ENCODE assay signal across 1 cellular context in genomic region chr20:2691663-2692035, GRCh38.
TF ChIP-seq lines count a peak whose summit lies in the region.

No MANE protein-coding gene starts in this region.

TF ChIP-seq in HepG2, 621 proteins besides CTCF, POLR2A, EP300 and RAD21:
- 0 out of 2 replicates have a peak, but pooled peaks have one; percentile 15 for TF ChIP-seq TRIM24 (CRISPR knock-in tag; IDR thresholded peaks at IDR 0.05)
- TF ChIP-seq, protein P1, sequence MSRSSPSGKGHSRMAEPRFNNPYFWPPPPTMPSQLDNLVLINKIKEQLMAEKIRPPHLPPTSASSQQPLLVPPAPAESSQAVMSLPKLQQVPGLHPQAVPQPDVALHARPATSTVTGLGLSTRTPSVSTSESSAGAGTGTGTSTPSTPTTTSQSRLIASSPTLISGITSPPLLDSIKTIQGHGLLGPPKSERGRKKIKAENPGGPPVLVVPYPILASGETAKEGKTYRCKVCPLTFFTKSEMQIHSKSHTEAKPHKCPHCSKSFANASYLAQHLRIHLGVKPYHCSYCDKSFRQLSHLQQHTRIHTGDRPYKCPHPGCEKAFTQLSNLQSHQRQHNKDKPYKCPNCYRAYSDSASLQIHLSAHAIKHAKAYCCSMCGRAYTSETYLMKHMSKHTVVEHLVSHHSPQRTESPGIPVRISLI (CRISPR knock-in tag; IDR thresholded peaks at IDR 0.05; ENCODE audit: borderline replicate concordance): no peak
- no peak for TF ChIP-seq ZBTB3 (CRISPR knock-in tag; IDR thresholded peaks at IDR 0.05; ENCODE audit: borderline replicate concordance, low read depth)
- no peak for TF ChIP-seq ARID3A (IDR thresholded peaks at IDR 0.05; ENCODE audit: low read depth, low read length)
- no peak for TF ChIP-seq SP1 (IDR thresholded peaks at IDR 0.05)
- TF ChIP-seq SP1 (CRISPR knock-in tag; IDR thresholded peaks at IDR 0.05): no peak
- 0 out of 2 replicates have a peak, but pooled peaks have one; percentile 46 for TF ChIP-seq MAF1 (CRISPR knock-in tag; IDR thresholded peaks at IDR 0.05; ENCODE audit: borderline replicate concordance)
- TF ChIP-seq ZNF343 (CRISPR knock-in tag; IDR thresholded peaks at IDR 0.05): 0 out of 2 replicates have a peak, but pooled peaks have one; percentile 14
- TF ChIP-seq ZMYM2 (CRISPR knock-in tag; IDR thresholded peaks at IDR 0.05): peak; percentile 56; the same call in 1 of the 2 replicates
- TF ChIP-seq ZNF737 (CRISPR knock-in tag; IDR thresholded peaks at IDR 0.05; ENCODE audit: borderline replicate concordance): 0 out of 2 replicates have a peak, but pooled peaks have one; percentile 65
- TF ChIP-seq NFIB (CRISPR knock-in tag; IDR thresholded peaks at IDR 0.05; ENCODE audit: borderline replicate concordance): 0 out of 2 replicates have a peak, but pooled peaks have one; percentile 26
- no peak for TF ChIP-seq AKAP8 (CRISPR knock-in tag; IDR thresholded peaks at IDR 0.05)
- TF ChIP-seq ZBTB14 (CRISPR knock-in tag; IDR thresholded peaks at IDR 0.05): 0 out of 2 replicates have a peak, but pooled peaks have one; percentile 9
- TF ChIP-seq ZNF430 (CRISPR knock-in tag; IDR thresholded peaks at IDR 0.05): peak; percentile 70; the same call in 1 of the 2 replicates
- 0 out of 2 replicates have a peak, but pooled peaks have one; percentile 28 for TF ChIP-seq KLF12 (CRISPR knock-in tag; IDR thresholded peaks at IDR 0.05; ENCODE audit: borderline replicate concordance)
- TF ChIP-seq GATA4 (IDR thresholded peaks at IDR 0.05; ENCODE audit: borderline replicate concordance, low read depth): no peak
- peak; percentile 6; the same call in 1 of the 2 replicates for TF ChIP-seq ZNF790 (CRISPR knock-in tag; IDR thresholded peaks at IDR 0.05; ENCODE audit: borderline replicate concordance)
- TF ChIP-seq ZNF879 (CRISPR knock-in tag; IDR thresholded peaks at IDR 0.05): 0 out of 2 replicates have a peak, but pooled peaks have one; percentile 23
- 0 out of 2 replicates have a peak, but pooled peaks have one; percentile 61 for TF ChIP-seq ZNF605 (CRISPR knock-in tag; IDR thresholded peaks at IDR 0.05)
- TF ChIP-seq HDAC6 (IDR thresholded peaks at IDR 0.05; ENCODE audit: low read depth, low read length): no peak
- no peak for TF ChIP-seq ARNT (IDR thresholded peaks at IDR 0.05)
- TF ChIP-seq ZBTB8A (CRISPR knock-in tag; IDR thresholded peaks at IDR 0.05; ENCODE audit: borderline replicate concordance, low read depth): 0 out of 2 replicates have a peak, but pooled peaks have one; percentile 10
- 0 out of 2 replicates have a peak, but pooled peaks have one; percentile 5 for TF ChIP-seq AHDC1 (CRISPR knock-in tag; IDR thresholded peaks at IDR 0.05; ENCODE audit: borderline replicate concordance)
- 0 out of 2 replicates have a peak, but pooled peaks have one; percentile 9 for TF ChIP-seq ZNF800 (CRISPR knock-in tag; IDR thresholded peaks at IDR 0.05)
- no peak for TF ChIP-seq ZNF205 (CRISPR knock-in tag; IDR thresholded peaks at IDR 0.05)
- TF ChIP-seq ZNF816 (CRISPR knock-in tag; IDR thresholded peaks at IDR 0.05; ENCODE audit: borderline replicate concordance): 0 out of 2 replicates have a peak, but pooled peaks have one; percentile 17
- TF ChIP-seq AGO1 (IDR thresholded peaks at IDR 0.05; ENCODE audit: low read depth, low read length, poor library complexity, severe bottlenecking): peak; percentile 18
- TF ChIP-seq EZH2 (conservative IDR thresholded peaks at IDR 0.05; ENCODE audit: low read depth, low read length): peak; percentile 46; the same call in 1 of the 2 replicates
